ENCODE assay signal across 15 cellular contexts in the genomic region with DNA sequence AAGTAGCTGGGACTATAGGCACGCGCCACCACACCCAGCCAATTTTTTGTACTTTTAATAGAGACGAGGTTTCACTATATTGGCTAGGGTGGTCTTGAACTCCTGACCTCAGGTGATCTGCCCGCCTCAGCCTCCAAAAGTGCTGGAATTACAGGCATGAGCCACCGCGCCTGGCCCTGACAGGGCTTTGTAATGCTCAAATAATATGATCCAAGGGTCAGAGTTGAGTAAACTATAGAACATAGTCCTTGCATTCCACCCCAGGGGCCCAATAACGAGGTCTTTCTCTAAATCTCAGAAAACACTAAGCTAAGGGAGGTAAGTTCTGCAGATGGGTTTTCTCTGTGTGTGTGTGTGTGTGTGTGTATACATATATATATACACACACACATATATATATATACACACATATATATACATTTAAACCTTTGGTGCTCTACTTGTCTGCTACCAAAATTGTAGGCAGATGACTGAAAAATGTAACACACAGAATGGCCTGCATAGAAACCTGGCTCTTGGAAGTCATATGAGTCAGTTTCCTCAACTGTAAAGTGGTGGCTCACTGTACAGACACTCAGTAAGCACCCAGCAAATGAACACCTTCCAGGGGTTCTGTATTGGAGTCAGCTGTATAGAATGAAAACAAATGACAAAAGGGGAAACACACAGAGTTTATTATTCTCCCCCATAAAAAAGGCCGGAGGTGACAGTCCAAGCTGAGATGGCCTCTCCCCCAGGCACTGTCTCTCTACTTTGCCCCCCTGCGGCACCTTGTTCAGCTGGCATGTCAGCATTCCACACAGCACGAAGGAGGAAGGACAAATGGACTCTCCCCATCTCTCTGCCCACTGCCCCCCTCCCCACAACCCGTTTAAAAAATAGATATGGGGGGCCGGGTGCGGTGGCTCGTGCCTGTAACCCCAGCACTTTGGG. TPM values are rescaled to one million over a fixed set of nuclear protein-coding genes. Genes with fewer than 3 reads are reported as not detected.
DNase-seq lines count a peak whose midpoint lies in the region; ATAC-seq, FAIRE-seq and TF ChIP-seq lines count a peak whose summit lies in the region.
"Had no signal": no experiment of that assay in that cellular context is flagged by ENCODE, and none has a peak within 500 bp of the region (broad histone marks: within the 10 kb centered on the region; RNA-seq: fewer than 3 reads in every experiment).

No MANE protein-coding gene starts in this region.

- POLR2A ChIA-PET in HEK293T (lab: Yijun Ruan, JAX): no interaction called here

- CTCF ChIA-PET in HEK293T (lab: Yijun Ruan, JAX): interaction anchor here (0.6 to 1.0 kb wide), 4 partner anchors 12 to 169 kb away, joined by 3 to 4 read pairs (median 4); no protein-coding TSS in a partner anchor

- peak; percentile 51 for DNase-seq in AG08395 (ENCODE audit: low spot score)
- DNase-seq in GM04503 (ENCODE audit: low read depth): peak; percentile 21
- no peak for DNase-seq in keratinocyte (ENCODE audit: low read depth, low spot score)
- DNase-seq in HEK293T (ENCODE audit: extremely low spot score): no peak
- DNase-seq in stimulated activated CD4-positive, alpha-beta T cell treated with anti-CD3 and anti-CD28 coated beads, Interleukin-15, amount 100 ng/mL, for 24 hours: no peak
- DNase-seq: NCI-H146; NCI-H524 treated with DMSO at 0.1 percent for 48 hours; stimulated activated CD4-positive, alpha-beta T cell treated with anti-CD3 and anti-CD28 coated beads, Interleukin-4, amount 100 ng/mL, for 24 hours; stimulated activated naive CD4-positive, alpha-beta T cell had no signal

- peak; percentile 72 for FAIRE-seq in keratinocyte (lab: Jason Lieb, UNC)
- FAIRE-seq: GM18507 had no signal

- H3K27me3 Mint-ChIP-seq in activated T-helper 17 cell treated with anti-CD3 and anti-CD28 coated beads, Interleukin-2, amount 50 U/mL, for 72 hours: no peaks in the 10 kb centered on the region

- H3K4me1 Mint-ChIP-seq in activated T-helper 17 cell treated with anti-CD3 and anti-CD28 coated beads, Interleukin-2, amount 50 U/mL, for 72 hours: peaks cover 2% of the 10 kb centered on the region

- TF ChIP-seq CTCF in keratinocyte (optimal IDR thresholded peaks at IDR 0.05 in 1 of 3, IDR thresholded peaks at IDR 0.05 in 1 of 3, conservative IDR thresholded peaks at IDR 0.05 in 1 of 3; ENCODE audit: extremely low read depth in 1 of 3, insufficient read depth in 2 of 3, low read length in 3 of 3): no peak

- ATAC-seq in activated T-helper 17 cell treated with anti-CD3 and anti-CD28 coated beads, Interleukin-2, amount 50 U/mL, for 72 hours (replicated peaks): peak; percentile 98
- ATAC-seq in HG03097 (IDR thresholded peaks at IDR 0.05; ENCODE audit: low FRiP score, unreplicated experiment): no peak
- ATAC-seq in HG03159 (IDR thresholded peaks at IDR 0.05; ENCODE audit: unreplicated experiment): no peak

- no peaks in the 10 kb centered on the region for H3K36me3 ChIP-seq in keratinocyte (ENCODE audit: control insufficient read depth in 2 of 2, extremely low read depth in 1 of 2, insufficient read depth in 2 of 2, low read length in 2 of 2)
- H3K36me3 ChIP-seq: BLaER1 treated with 17β-estradiol and CSF1 and Interleukin-3, amounts not matched to agents 10 nM and 100 nM; breast epithelium had no signal

- H3K9me1 ChIP-seq in keratinocyte (ENCODE audit: control insufficient read depth, extremely low read depth, insufficient read depth, low read length): no peaks in the 10 kb centered on the region

- dilution Hi-C loops in keratinocyte (cut with MboI; ENCODE audit: extremely low pct_ligation_motif_present, low sequenced_read_pairs): no loop called here

- no peaks in the 10 kb centered on the region for H3K9me3 ChIP-seq in keratinocyte (ENCODE audit: control insufficient read depth, low read depth, low read length)
- H3K9me3 ChIP-seq: BLaER1 treated with 17β-estradiol and CSF1 and Interleukin-3, amounts not matched to agents 10 nM and 100 nM; breast epithelium had no signal

- no peaks in the 10 kb centered on the region for H3K36me3 Mint-ChIP-seq in activated T-helper 17 cell treated with anti-CD3 and anti-CD28 coated beads, Interleukin-2, amount 50 U/mL, for 72 hours (ENCODE audit: low read depth)

- no peak overlapping the region for H3K4me3 ChIP-seq in keratinocyte (ENCODE audit: control insufficient read depth in 2 of 3, extremely low read depth in 1 of 3, insufficient read depth in 2 of 3, low read depth in 1 of 3, low read length in 3 of 3)
- H3K4me3 ChIP-seq: BLaER1 treated with 17β-estradiol and CSF1 and Interleukin-3, amounts not matched to agents 10 nM and 100 nM; breast epithelium had no signal

- H4K20me1 ChIP-seq in keratinocyte (ENCODE audit: control insufficient read depth, extremely low read depth, insufficient read depth, low read length): no peaks in the 10 kb centered on the region
- H4K20me1 ChIP-seq: BLaER1 treated with 17β-estradiol and CSF1 and Interleukin-3, amounts not matched to agents 10 nM and 100 nM had no signal

- no peak overlapping the region for H3K4me3 Mint-ChIP-seq in activated T-helper 17 cell treated with anti-CD3 and anti-CD28 coated beads, Interleukin-2, amount 50 U/mL, for 72 hours

- no peak overlapping the region for H3K9ac ChIP-seq in keratinocyte (ENCODE audit: control insufficient read depth, extremely low read depth, insufficient read depth, low read length)
- H3K9ac ChIP-seq: BLaER1 treated with 17β-estradiol and CSF1 and Interleukin-3, amounts not matched to agents 10 nM and 100 nM had no signal

- H3K27ac ChIP-seq in keratinocyte (ENCODE audit: control insufficient read depth, insufficient read depth, low read length): no peak overlapping the region
- H3K27ac ChIP-seq: BLaER1 treated with 17β-estradiol and CSF1 and Interleukin-3, amounts not matched to agents 10 nM and 100 nM; breast epithelium had no signal

- H3K4me2 ChIP-seq in keratinocyte (ENCODE audit: control insufficient read depth, extremely low read depth, insufficient read depth, low read depth, low read length): no peak overlapping the region
- H3K4me2 ChIP-seq: BLaER1 treated with 17β-estradiol and CSF1 and Interleukin-3, amounts not matched to agents 10 nM and 100 nM had no signal

- no peaks in the 10 kb centered on the region for H3K9me3 Mint-ChIP-seq in activated T-helper 17 cell treated with anti-CD3 and anti-CD28 coated beads, Interleukin-2, amount 50 U/mL, for 72 hours

- H2AFZ ChIP-seq in keratinocyte (ENCODE audit: control insufficient read depth, low read length): no peak overlapping the region

- no peaks in the 10 kb centered on the region for H3K79me2 ChIP-seq in keratinocyte (ENCODE audit: control insufficient read depth, insufficient read depth, low read length)

- no peak overlapping the region for H3K27ac Mint-ChIP-seq in activated T-helper 17 cell treated with anti-CD3 and anti-CD28 coated beads, Interleukin-2, amount 50 U/mL, for 72 hours

- peaks cover 25% of the 10 kb centered on the region for H3K4me1 ChIP-seq in keratinocyte (ENCODE audit: control insufficient read depth, extremely low read depth, insufficient read depth, low read length)

- H3K27me3 ChIP-seq in keratinocyte (ENCODE audit: control insufficient read depth, extremely low read depth, insufficient read depth, low read length): no peaks in the 10 kb centered on the region
- H3K27me3 ChIP-seq: BLaER1 treated with 17β-estradiol and CSF1 and Interleukin-3, amounts not matched to agents 10 nM and 100 nM; breast epithelium had no signal

TF ChIP-seq in HEK293T, 16 proteins besides CTCF, POLR2A, EP300 and RAD21:
- TF ChIP-seq HDGF (IDR thresholded peaks at IDR 0.05; ENCODE audit: borderline replicate concordance): no peak
- no peak for TF ChIP-seq BHLHE40 (IDR thresholded peaks at IDR 0.05; ENCODE audit: borderline replicate concordance)
- no peak for TF ChIP-seq CTBP1 (IDR thresholded peaks at IDR 0.05; ENCODE audit: borderline replicate concordance)
- no peak for TF ChIP-seq ZNF384 (IDR thresholded peaks at IDR 0.05)
- no peak for TF ChIP-seq NFRKB (IDR thresholded peaks at IDR 0.05)
- no peak for TF ChIP-seq FOXA1 (IDR thresholded peaks at IDR 0.05)
- no peak for TF ChIP-seq LEF1 (IDR thresholded peaks at IDR 0.05; ENCODE audit: borderline replicate concordance)
- TF ChIP-seq ARNT (IDR thresholded peaks at IDR 0.05): no peak
- no peak for TF ChIP-seq FOXM1 (IDR thresholded peaks at IDR 0.05; ENCODE audit: borderline replicate concordance)
- TF ChIP-seq SP1 (IDR thresholded peaks at IDR 0.05): no peak
- TF ChIP-seq ELF4 (IDR thresholded peaks at IDR 0.05): no peak
- no peak for TF ChIP-seq SUZ12 (IDR thresholded peaks at IDR 0.05)
- no peak for TF ChIP-seq L3MBTL2 (conservative IDR thresholded peaks at IDR 0.05)
- TF ChIP-seq, protein P1, sequence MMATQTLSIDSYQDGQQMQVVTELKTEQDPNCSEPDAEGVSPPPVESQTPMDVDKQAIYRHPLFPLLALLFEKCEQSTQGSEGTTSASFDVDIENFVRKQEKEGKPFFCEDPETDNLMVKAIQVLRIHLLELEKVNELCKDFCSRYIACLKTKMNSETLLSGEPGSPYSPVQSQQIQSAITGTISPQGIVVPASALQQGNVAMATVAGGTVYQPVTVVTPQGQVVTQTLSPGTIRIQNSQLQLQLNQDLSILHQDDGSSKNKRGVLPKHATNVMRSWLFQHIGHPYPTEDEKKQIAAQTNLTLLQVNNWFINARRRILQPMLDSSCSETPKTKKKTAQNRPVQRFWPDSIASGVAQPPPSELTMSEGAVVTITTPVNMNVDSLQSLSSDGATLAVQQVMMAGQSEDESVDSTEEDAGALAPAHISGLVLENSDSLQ (IDR thresholded peaks at IDR 0.05): no peak
- TF ChIP-seq TARDBP (IDR thresholded peaks at IDR 0.05): no peak
- no peak for TF ChIP-seq FOXK2 (IDR thresholded peaks at IDR 0.05)

RNA-seq across cellular contexts. Expression of a gene that starts 6.0 kb away (rescaled TPM):
- 1 to 10 TPM; 3.3 to 4.8 TPM for total RNA-seq in activated T-helper 17 cell treated with anti-CD3 and anti-CD28 coated beads, Interleukin-2, amount 50 U/mL, for 72 hours
- 0.05 to 0.10 TPM (median 0.08 TPM) in 3 replicates for polyA plus RNA-seq in keratinocyte
- polyA plus RNA-seq in keratinocyte (2011; ENCODE audit: low read depth): 0.31 TPM
- 0.02 and 0.04 TPM in 2 replicates for polyA plus RNA-seq in keratinocyte (2011; cell fraction: cytosol; rRNA removed)
- polyA plus RNA-seq in keratinocyte (2011; cell fraction: nucleus; rRNA removed): 0.04 and 0.09 TPM in 2 replicates
- polyA plus RNA-seq in keratinocyte (2012; ENCODE audit: low replicate concordance): 0.11 and 0.28 TPM in 2 replicates
- not detected in 3 replicates for polyA minus RNA-seq in keratinocyte
- not detected for polyA minus RNA-seq in keratinocyte (2011; cell fraction: cytosol; rRNA and poly(A)+ RNA removed)
- polyA minus RNA-seq in keratinocyte (2011; cell fraction: nucleus; rRNA and poly(A)+ RNA removed): not detected in 2 replicates

Comparison
In these comparisons a context has a peak if more than half of its experiments do, and no peak if none do; other contexts are left out.
1. DNase-seq: peak in AG08395 (single experiment) and GM04503 (single experiment); none in keratinocyte (single experiment), HEK293T (single experiment) and stimulated activated CD4-positive, alpha-beta T cell treated with anti-CD3 and anti-CD28 coated beads, Interleukin-15, amount 100 ng/mL, for 24 hours (single experiment).